Comparison of ENCODE assay signal across 16 cellular contexts in the genomic region with DNA sequence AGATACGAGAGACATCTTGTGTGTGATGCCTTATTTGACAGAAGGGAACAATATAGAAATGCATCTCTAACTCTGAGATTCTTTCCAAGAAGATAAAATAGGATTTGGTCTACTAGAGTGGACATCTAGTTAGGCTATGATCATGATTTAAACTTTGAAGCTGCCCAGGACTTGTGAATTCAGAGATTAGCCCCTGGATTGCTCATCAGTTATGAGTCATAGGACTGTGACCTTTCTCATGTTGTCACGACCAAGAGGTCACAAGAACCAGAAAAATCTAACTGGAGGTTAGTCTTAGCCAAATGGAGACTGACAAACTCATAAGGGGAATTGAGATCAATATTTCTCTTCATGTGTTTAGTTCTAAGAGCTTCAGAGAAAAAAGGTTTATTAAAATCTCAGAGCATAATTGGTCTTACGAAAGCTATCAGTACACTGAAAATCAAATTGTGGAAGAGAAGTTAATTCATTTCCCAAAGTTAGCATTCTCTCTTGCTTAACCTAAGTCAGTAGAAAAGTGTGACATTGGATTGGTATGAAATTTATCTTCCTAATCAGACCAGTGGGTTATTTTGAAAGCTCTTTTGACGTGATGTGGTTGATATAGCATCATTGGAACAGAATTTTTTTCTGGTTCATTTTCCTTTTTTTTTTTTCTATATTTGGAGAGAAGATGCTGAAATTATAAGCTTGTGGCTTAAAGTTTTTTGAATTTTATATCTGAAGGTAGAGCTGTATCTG.
DNase-seq lines count a peak whose midpoint lies in the region; ATAC-seq and TF ChIP-seq lines count a peak whose summit lies in the region.
"Had no signal": no experiment of that assay in that cellular context is flagged by ENCODE, and none has a peak within 500 bp of the region (broad histone marks: within the 10 kb centered on the region; RNA-seq: fewer than 3 reads in every experiment).

No MANE protein-coding gene starts in this region.

- H3K9me3 Mint-ChIP-seq in MCF 10A (ENCODE audit: unreplicated experiment), result no peaks in the 10 kb centered on the region
- no peaks in the 10 kb centered on the region for H3K9me3 Mint-ChIP-seq in activated CD4-positive, alpha-beta T cell treated with anti-CD3 and anti-CD28 coated beads, Interleukin-2, amount 10 ng/mL, durations not matched to agents 7 days and 5 days
- H3K9me3 Mint-ChIP-seq: type B pancreatic cell had no signal

- no peaks in the 10 kb centered on the region for H3K9me3 ChIP-seq in breast epithelium
- H3K9me3 ChIP-seq: psoas muscle had no signal

- peaks cover 10% of the 10 kb centered on the region for H3K4me1 Mint-ChIP-seq in MCF 10A (ENCODE audit: insufficient read depth, unreplicated experiment)
- H3K4me1 Mint-ChIP-seq in activated CD4-positive, alpha-beta T cell treated with anti-CD3 and anti-CD28 coated beads, Interleukin-2, amount 10 ng/mL, durations not matched to agents 7 days and 5 days, result no peaks in the 10 kb centered on the region
- H3K4me1 Mint-ChIP-seq: T-helper 17 cell had no signal

- peak; percentile 61 for DNase-seq in MCF 10A (ENCODE audit: unreplicated experiment)
- no peak for DNase-seq in breast epithelium (ENCODE audit: low spot score in 2 of 2)
- peak; percentile 7 for DNase-seq in SW480 (ENCODE audit: low spot score)
- peak; percentile 30 for DNase-seq in fibroblast of pulmonary artery (ENCODE audit: low read depth)
- peak; percentile 18 for DNase-seq in stromal cell of bone marrow (ENCODE audit: low read depth)
- DNase-seq in activated CD4-positive, alpha-beta T cell treated with anti-CD3 and anti-CD28 coated beads, Interleukin-2, amount 10 ng/mL, durations not matched to agents 7 days and 5 days, result no peak
- no peak for DNase-seq in iPS-NIHi7 (ENCODE audit: extremely low spot score)
- DNase-seq: activated gamma-delta T cell; Karpas-422; NCI-H2081; psoas muscle; stimulated activated CD4-positive, alpha-beta T cell treated with anti-CD3 and anti-CD28 coated beads, Interleukin-1b, Interleukin-23, amount 100 ng/mL, for 48 hours; T-helper 17 cell had no signal

- no peaks in the 10 kb centered on the region for H3K36me3 ChIP-seq in breast epithelium
- H3K36me3 ChIP-seq: cardiac muscle cell had no signal

- H3K4me3 Mint-ChIP-seq in MCF 10A (ENCODE audit: unreplicated experiment), result no peak overlapping the region
- no peak overlapping the region for H3K4me3 Mint-ChIP-seq in activated CD4-positive, alpha-beta T cell treated with anti-CD3 and anti-CD28 coated beads, Interleukin-2, amount 10 ng/mL, durations not matched to agents 7 days and 5 days
- H3K4me3 Mint-ChIP-seq: T-helper 17 cell, type B pancreatic cell had no signal

- TF ChIP-seq POLR2A in breast epithelium (IDR thresholded peaks at IDR 0.05), result no peak

- H3K27ac Mint-ChIP-seq in MCF 10A (ENCODE audit: low read depth, unreplicated experiment), result no peak overlapping the region
- H3K27ac Mint-ChIP-seq in activated CD4-positive, alpha-beta T cell treated with anti-CD3 and anti-CD28 coated beads, Interleukin-2, amount 10 ng/mL, durations not matched to agents 7 days and 5 days, result no peak overlapping the region
- H3K27ac Mint-ChIP-seq: T-helper 17 cell, type B pancreatic cell had no signal

- H3K4me3 ChIP-seq in breast epithelium (no peak overlapping the region), fibroblast of pulmonary artery (replicated peaks; ENCODE audit: low read depth, low read length) (no peak overlapping the region)
- H3K4me3 ChIP-seq: cardiac muscle cell, psoas muscle had no signal

- BruUV-seq in MCF 10A (replicated peaks; lab: Mats Ljungman, UMichigan), result no TSS peak

- peaks cover 37% of the 10 kb centered on the region for H3K27me3 Mint-ChIP-seq in MCF 10A (ENCODE audit: insufficient read depth, unreplicated experiment)
- H3K27me3 Mint-ChIP-seq in activated CD4-positive, alpha-beta T cell treated with anti-CD3 and anti-CD28 coated beads, Interleukin-2, amount 10 ng/mL, durations not matched to agents 7 days and 5 days, result peaks cover 2% of the 10 kb centered on the region

- H3K27me3 ChIP-seq in breast epithelium, result no peaks in the 10 kb centered on the region
- H3K27me3 ChIP-seq: cardiac muscle cell had no signal

- intact Hi-C loops in MCF 10A (cut with micrococcal nuclease) (no loop called here), breast epithelium (cut with DNase I; ENCODE audit: low total_unique reads) (no loop called here)

- H3K4me1 ChIP-seq in breast epithelium, result no peaks in the 10 kb centered on the region
- H3K4me1 ChIP-seq: psoas muscle had no signal

- CTCF ChIA-PET in MCF 10A (lab: Yijun Ruan, JAX), result interaction anchor here (0.5 to 0.7 kb wide), 3 partner anchors 10 to 1618 kb away, joined by 3 read pairs; no protein-coding TSS in a partner anchor
- CTCF ChIA-PET in activated CD4-positive, alpha-beta T cell treated with anti-CD3 and anti-CD28 coated beads, Interleukin-2, amount 10 ng/mL, durations not matched to agents 7 days and 5 days (lab: Charles Lee), result no interaction called here

- POLR2A ChIA-PET in MCF 10A (lab: Yijun Ruan, JAX), result interaction anchor here (0.6 kb wide), 1 partner anchor 9 kb away, joined by 3 read pairs; no protein-coding TSS in a partner anchor
- POLR2A ChIA-PET in activated CD4-positive, alpha-beta T cell treated with anti-CD3 and anti-CD28 coated beads, Interleukin-2, amount 10 ng/mL, durations not matched to agents 7 days and 5 days (lab: Charles Lee), result no interaction called here

- no peak for TF ChIP-seq CTCF in MCF 10A (IDR thresholded peaks at IDR 0.05; ENCODE audit: unreplicated experiment)
- TF ChIP-seq CTCF in breast epithelium (IDR thresholded peaks at IDR 0.05), result no peak
- no peak for TF ChIP-seq CTCF in fibroblast of pulmonary artery (IDR thresholded peaks at IDR 0.05; ENCODE audit: low read length, missing control alignments)

- no peaks in the 10 kb centered on the region for H3K36me3 Mint-ChIP-seq in MCF 10A (ENCODE audit: insufficient read depth, unreplicated experiment)
- H3K36me3 Mint-ChIP-seq in activated CD4-positive, alpha-beta T cell treated with anti-CD3 and anti-CD28 coated beads, Interleukin-2, amount 10 ng/mL, durations not matched to agents 7 days and 5 days (ENCODE audit: low read depth), result no peaks in the 10 kb centered on the region
- H3K36me3 Mint-ChIP-seq: type B pancreatic cell had no signal

- ATAC-seq in HG02678 (IDR thresholded peaks at IDR 0.05; ENCODE audit: unreplicated experiment), result no peak
- ATAC-seq: psoas muscle, T-helper 17 cell had no signal

- no peak overlapping the region for H3K27ac ChIP-seq in breast epithelium
- H3K27ac ChIP-seq: cardiac muscle cell, psoas muscle had no signal

Comparison
In these comparisons a context has a peak if more than half of its experiments do, and no peak if none do; other contexts are left out.
1. DNase-seq: peak in MCF 10A (single experiment), SW480 (single experiment), fibroblast of pulmonary artery (single experiment) and stromal cell of bone marrow (single experiment); none in breast epithelium (0 of 2), activated CD4-positive, alpha-beta T cell treated with anti-CD3 and anti-CD28 coated beads, Interleukin-2, amount 10 ng/mL, durations not matched to agents 7 days and 5 days (single experiment) and iPS-NIHi7 (single experiment).